In the genomic region with DNA sequence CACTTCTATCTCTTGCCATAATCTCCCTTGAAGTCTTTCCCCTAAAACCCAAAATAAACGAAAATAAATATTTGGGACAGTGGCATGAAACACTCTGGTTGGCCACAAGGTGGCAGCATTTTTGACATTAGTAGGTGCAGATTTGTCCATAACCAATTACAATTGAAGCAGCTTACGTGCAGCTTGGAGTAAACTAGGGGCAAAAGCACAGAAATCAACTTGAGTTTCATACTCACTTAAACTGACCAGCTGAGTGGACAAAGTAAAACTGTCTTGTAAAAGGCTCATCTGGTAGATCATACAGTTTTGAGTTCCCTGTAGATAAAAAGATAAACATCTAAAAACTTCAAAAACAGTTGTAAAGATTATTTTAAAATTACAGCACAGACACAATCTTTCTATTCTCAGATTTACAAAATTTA, we compare ENCODE assay signal across 8 cellular contexts. TPM values are rescaled to one million over a fixed set of nuclear protein-coding genes. Genes with fewer than 3 reads are reported as not detected.
A peak's percentile ranks its signal among the peaks of the same experiment; 100 is the strongest.
DNase-seq lines count a peak whose midpoint lies in the region; ATAC-seq lines count a peak whose summit lies in the region.

No MANE protein-coding gene starts in this region.

- no peaks in the 10 kb centered on the region for H3K9me3 ChIP-seq in T-helper 17 cell (ENCODE audit: control insufficient read depth, low read length, poor library complexity, severe bottlenecking)

- DNase-seq in Right ventricle myocardium superior (no peak), Right ventricle myocardium inferior (ENCODE audit: missing footprints) (no peak), NCI-H1417 treated with DMSO at 0.1 percent for 48 hours (lab: John Stamatoyannopoulos, UW) (peak; percentile 13), T-helper 17 cell (peak in 1 of 3 donors; percentile 34), left lobe of liver (ENCODE audit: low spot score) (no peak)
- peak; percentile 44 for DNase-seq in central memory CD4-positive, alpha-beta T cell
- peak; percentile 29 to 62 for DNase-seq in stimulated activated effector memory CD8-positive, alpha-beta T cell treated with anti-CD3 and anti-CD28 coated beads, Interleukin-12 subunit alpha, Interleukin-12 subunit beta, amount 100 ng/mL, for 72 hours (ENCODE audit: low spot score in 2 of 2)

- no peak overlapping the region for H3K4me3 Mint-ChIP-seq in T-helper 17 cell
- H3K4me3 Mint-ChIP-seq in stimulated activated effector memory CD8-positive, alpha-beta T cell treated with anti-CD3 and anti-CD28 coated beads, Interleukin-12 subunit alpha, Interleukin-12 subunit beta, amount 100 ng/mL, for 72 hours: no peak overlapping the region

- H3K27ac Mint-ChIP-seq in T-helper 17 cell: peak overlapping the region; percentile 21
- peak overlapping the region; percentile 23 for H3K27ac Mint-ChIP-seq in stimulated activated effector memory CD8-positive, alpha-beta T cell treated with anti-CD3 and anti-CD28 coated beads, Interleukin-12 subunit alpha, Interleukin-12 subunit beta, amount 100 ng/mL, for 72 hours

- intact Hi-C loops in Right ventricle myocardium superior (cut with DNase I) (no loop called here), Right ventricle myocardium inferior (cut with DNase I) (loop anchor here (10.0 kb wide), 1 partner anchor 75 kb away; a partner anchor contains a TSS)

- ATAC-seq in Right ventricle myocardium superior (ENCODE audit: poor library complexity): peak; percentile 67
- no peak for ATAC-seq in Right ventricle myocardium inferior
- ATAC-seq in T-helper 17 cell: peak; percentile 68
- peak; percentile 91 for ATAC-seq in left lobe of liver
- peak; percentile 57 for ATAC-seq in stimulated activated effector memory CD8-positive, alpha-beta T cell treated with anti-CD3 and anti-CD28 coated beads, Interleukin-12 subunit alpha, Interleukin-12 subunit beta, amount 100 ng/mL, for 72 hours
- no peak for ATAC-seq in GM21381 (IDR thresholded peaks at IDR 0.05; ENCODE audit: unreplicated experiment)

- peaks cover 7% of the 10 kb centered on the region for H3K4me1 Mint-ChIP-seq in T-helper 17 cell
- H3K4me1 Mint-ChIP-seq in stimulated activated effector memory CD8-positive, alpha-beta T cell treated with anti-CD3 and anti-CD28 coated beads, Interleukin-12 subunit alpha, Interleukin-12 subunit beta, amount 100 ng/mL, for 72 hours: peaks cover 7% of the 10 kb centered on the region

- H3K36me3 Mint-ChIP-seq in T-helper 17 cell (ENCODE audit: low read depth): peaks cover 3% of the 10 kb centered on the region
- H3K36me3 Mint-ChIP-seq in stimulated activated effector memory CD8-positive, alpha-beta T cell treated with anti-CD3 and anti-CD28 coated beads, Interleukin-12 subunit alpha, Interleukin-12 subunit beta, amount 100 ng/mL, for 72 hours: peaks cover 99% of the 10 kb centered on the region

- H3K9me3 Mint-ChIP-seq in stimulated activated effector memory CD8-positive, alpha-beta T cell treated with anti-CD3 and anti-CD28 coated beads, Interleukin-12 subunit alpha, Interleukin-12 subunit beta, amount 100 ng/mL, for 72 hours: no peaks in the 10 kb centered on the region

- H3K27me3 Mint-ChIP-seq in T-helper 17 cell: no peaks in the 10 kb centered on the region

RNA-seq across cellular contexts. Expression of a gene that starts 18.8 kb away (rescaled TPM):
- total RNA-seq in Right ventricle myocardium superior (137 TPM), Right ventricle myocardium inferior (133 TPM), T-helper 17 cell (10 to 100 TPM; 28.4 to 34.5 TPM), left lobe of liver (32.7 TPM)

Comparison
In these comparisons a context has a peak if more than half of its experiments do, and no peak if none do; other contexts are left out.
1. ATAC-seq: peak in Right ventricle myocardium superior (single experiment), T-helper 17 cell (single experiment), left lobe of liver (single experiment) and stimulated activated effector memory CD8-positive, alpha-beta T cell treated with anti-CD3 and anti-CD28 coated beads, Interleukin-12 subunit alpha, Interleukin-12 subunit beta, amount 100 ng/mL, for 72 hours (single experiment); none in Right ventricle myocardium inferior (single experiment) and GM21381 (single experiment).
2. DNase-seq: peak in NCI-H1417 treated with DMSO at 0.1 percent for 48 hours (single experiment), central memory CD4-positive, alpha-beta T cell (single experiment) and stimulated activated effector memory CD8-positive, alpha-beta T cell treated with anti-CD3 and anti-CD28 coated beads, Interleukin-12 subunit alpha, Interleukin-12 subunit beta, amount 100 ng/mL, for 72 hours (2 of 2); none in Right ventricle myocardium superior (single experiment), Right ventricle myocardium inferior (single experiment) and left lobe of liver (single experiment).